Comparison of ENCODE assay signal across 8 cellular contexts in genomic region chr4:43822621-43823020, GRCh38.
"Had no signal": no experiment of that assay in that cellular context is flagged by ENCODE, and none has a peak within 500 bp of the region (broad histone marks: within the 10 kb centered on the region; RNA-seq: fewer than 3 reads in every experiment).

No MANE protein-coding gene starts in this region.

- H3K4me3 ChIP-seq: GM23338, HAP-1, K562 had no signal

- H3K27ac Mint-ChIP-seq: GM23338 had no signal

- FAIRE-seq: HTR-8/SVneo, K562 had no signal

- H2AFZ ChIP-seq: GM23338 had no signal

- H3K4me1 ChIP-seq: HAP-1 had no signal

- H3K4me3 Mint-ChIP-seq: GM23338 had no signal

- H3K4me2 ChIP-seq: GM23338 had no signal

- H3K4me1 Mint-ChIP-seq: GM23338 had no signal

- DNase-seq: H7, IMR-90, KG1 had no signal

- ATAC-seq: GM23338, HCT116, K562 had no signal

- H3K36me3 ChIP-seq: HAP-1 had no signal
